In genomic region chr9:131677445-131678180, GRCh38 we compare ENCODE assay signal across 8 cellular contexts.
DNase-seq lines count a peak whose midpoint lies in the region; ATAC-seq and TF ChIP-seq lines count a peak whose summit lies in the region.

No MANE protein-coding gene starts in this region.

- DNase-seq in OCI-LY7 (ENCODE audit: low spot score) (peak; percentile 92), AML-193 (lab: John Stamatoyannopoulos, UW) (no peak)
- DNase-seq in activated CD8-positive, alpha-beta memory T cell treated with anti-CD3 and anti-CD28 coated beads, Interleukin-2, amount 50 U/mL, for 4 hours = no peak

- peaks cover 19% of the 10 kb centered on the region for H3K9me3 ChIP-seq in BLaER1
- no peaks in the 10 kb centered on the region for H3K9me3 ChIP-seq in OCI-LY7 (ENCODE audit: low read length)
- H3K9me3 ChIP-seq in ectodermal cell (ENCODE audit: control insufficient read depth, low read length) = no peaks in the 10 kb centered on the region
- no peaks in the 10 kb centered on the region for H3K9me3 ChIP-seq in muscle layer of duodenum (ENCODE audit: control insufficient read depth in 1 of 2, low read length in 2 of 2)

- H4K20me1 ChIP-seq in BLaER1 = no peaks in the 10 kb centered on the region
- H4K20me1 ChIP-seq in OCI-LY7 (ENCODE audit: insufficient read depth, low read length) = peaks cover 11% of the 10 kb centered on the region; the same call in 1 of the 2 replicates

- H3K4me3 ChIP-seq in BLaER1 (peak overlapping the region; percentile 68), OCI-LY7 (ENCODE audit: low read depth, low read length, poor library complexity, severe bottlenecking) (peak overlapping the region; percentile 76), ectodermal cell (ENCODE audit: insufficient read depth, low read depth, low read length) (no peak overlapping the region), muscle layer of duodenum (ENCODE audit: low read depth in 1 of 2, low read length in 2 of 2) (peak overlapping the region in 1 of 2 donors; percentile 16)

- peaks cover 97% of the 10 kb centered on the region for H3K4me1 ChIP-seq in BLaER1
- H3K4me1 ChIP-seq in OCI-LY7 (ENCODE audit: insufficient read depth, low read length, poor library complexity, severe bottlenecking) = peaks cover 63% of the 10 kb centered on the region
- H3K4me1 ChIP-seq in ectodermal cell (ENCODE audit: control insufficient read depth, insufficient read depth, low read length) = peaks cover 31% of the 10 kb centered on the region
- H3K4me1 ChIP-seq in muscle layer of duodenum (ENCODE audit: control insufficient read depth in 1 of 2, insufficient read depth in 2 of 2, low read length in 2 of 2) = peaks cover 35 to 58% of the 10 kb centered on the region in 2 donors

- no peak for TF ChIP-seq CTCF in OCI-LY7 (conservative IDR thresholded peaks at IDR 0.05; ENCODE audit: low read length)

- intact Hi-C loops in OCI-LY7 (cut with micrococcal nuclease; ENCODE audit: unreplicated experiment) = loop anchor here (1.0 to 10.0 kb wide), 5 partner anchors 22 to 425 kb away; partner anchors contain the start of genes FAM78A and PRRC2B

- H3K27me3 ChIP-seq in BLaER1 (no peaks in the 10 kb centered on the region), ectodermal cell (ENCODE audit: control insufficient read depth, insufficient read depth, low read length, poor library complexity, severe bottlenecking) (no peaks in the 10 kb centered on the region), muscle layer of duodenum (ENCODE audit: low read depth, low read length) (no peaks in the 10 kb centered on the region)

- peaks cover 96% of the 10 kb centered on the region for H3K79me2 ChIP-seq in OCI-LY7 (ENCODE audit: insufficient read depth, low read depth, low read length)

- no TSS peak for BruUV-seq in OCI-LY7 (replicated peaks; lab: Mats Ljungman, UMichigan)

- POLR2A ChIA-PET in OCI-LY7 (lab: Charles Lee) = interaction anchor here (0.5 to 13.0 kb wide), 21 partner anchors 10 to 705 kb away, joined by 3 to 347 read pairs (median 5); no protein-coding TSS in a partner anchor

- CTCF ChIA-PET in OCI-LY7 (lab: Charles Lee; ENCODE audit: unreplicated experiment) = interaction anchor here (0.6 to 3.0 kb wide), 9 partner anchors 17 to 74 kb away, joined by 3 to 11 read pairs (median 3); no protein-coding TSS in a partner anchor

- no peaks in the 10 kb centered on the region for H3K9me2 ChIP-seq in OCI-LY7 (ENCODE audit: insufficient read depth, low read length)

- H3K27ac ChIP-seq in BLaER1 (peak overlapping the region; percentile 95), OCI-LY7 (ENCODE audit: low read depth, low read length, poor library complexity, severe bottlenecking) (peak overlapping the region; percentile 98), ectodermal cell (ENCODE audit: insufficient read depth, low read depth, low read length, poor library complexity, severe bottlenecking) (peak overlapping the region; percentile 68), muscle layer of duodenum (ENCODE audit: low read length) (peak overlapping the region; percentile 79)

- peaks cover 8% of the 10 kb centered on the region for H3K36me3 ChIP-seq in BLaER1
- H3K36me3 ChIP-seq in OCI-LY7 (ENCODE audit: insufficient read depth, low read length) = peaks cover 50% of the 10 kb centered on the region
- no peaks in the 10 kb centered on the region for H3K36me3 ChIP-seq in ectodermal cell (ENCODE audit: control insufficient read depth, insufficient read depth, low read length)
- H3K36me3 ChIP-seq in muscle layer of duodenum (ENCODE audit: control insufficient read depth in 1 of 2, insufficient read depth in 2 of 2, low read length in 2 of 2) = no peaks in the 10 kb centered on the region

- peak overlapping the region; percentile 86 for H3K9ac ChIP-seq in BLaER1

- no peak overlapping the region for H2AFZ ChIP-seq in OCI-LY7 (ENCODE audit: low read length)

- ATAC-seq in GM21381 (IDR thresholded peaks at IDR 0.05; ENCODE audit: unreplicated experiment) (peak; percentile 34), GM19351 (IDR thresholded peaks at IDR 0.05; ENCODE audit: unreplicated experiment) (no peak)

- WGBS in ectodermal cell, 2 experiments = 73 to 75% methylated on average over 9 of the region's 9 CpGs

- H3K4me2 ChIP-seq in BLaER1 = peak overlapping the region; percentile 97
- H3K4me2 ChIP-seq in OCI-LY7 (ENCODE audit: low read length) = peak overlapping the region; percentile 100
